12 cellular contexts compared by ENCODE assay signal in genomic region chr20:5621305-5621704, GRCh38. TPM values are rescaled to one million over a fixed set of nuclear protein-coding genes. Genes with fewer than 3 reads are reported as not detected.
DNase-seq lines count a peak whose midpoint lies in the region; ATAC-seq, FAIRE-seq and TF ChIP-seq lines count a peak whose summit lies in the region.
"Had no signal": no experiment of that assay in that cellular context is flagged by ENCODE, and none has a peak within 500 bp of the region (broad histone marks: within the 10 kb centered on the region; RNA-seq: fewer than 3 reads in every experiment).

No MANE protein-coding gene starts in this region.

- H3K4me3 Mint-ChIP-seq in stimulated activated effector memory CD8-positive, alpha-beta T cell treated with anti-CD3 and anti-CD28 coated beads, Interleukin-12 subunit alpha, Interleukin-12 subunit beta, amount 100 ng/mL, for 72 hours, result no peak overlapping the region
- H3K4me3 Mint-ChIP-seq: activated naive CD4-positive, alpha-beta T cell treated with anti-CD3 and anti-CD28 coated beads, Interleukin-2, amount 10 ng/mL, durations not matched to agents 7 days and 5 days had no signal

- H3K27ac ChIP-seq in hepatocyte, result no peak overlapping the region
- H3K27ac ChIP-seq: BLaER1 had no signal

- no peak for FAIRE-seq in RCC 7860 (lab: Jason Lieb, UNC)

- no peaks in the 10 kb centered on the region for H3K36me3 Mint-ChIP-seq in stimulated activated effector memory CD8-positive, alpha-beta T cell treated with anti-CD3 and anti-CD28 coated beads, Interleukin-12 subunit alpha, Interleukin-12 subunit beta, amount 100 ng/mL, for 72 hours
- H3K36me3 Mint-ChIP-seq: activated naive CD4-positive, alpha-beta T cell treated with anti-CD3 and anti-CD28 coated beads, Interleukin-2, amount 10 ng/mL, durations not matched to agents 7 days and 5 days had no signal

- no peaks in the 10 kb centered on the region for H4K20me1 ChIP-seq in hepatocyte (ENCODE audit: insufficient read depth, poor library complexity, severe bottlenecking)
- H4K20me1 ChIP-seq: BLaER1 had no signal

- H3K27ac Mint-ChIP-seq in stimulated activated effector memory CD8-positive, alpha-beta T cell treated with anti-CD3 and anti-CD28 coated beads, Interleukin-12 subunit alpha, Interleukin-12 subunit beta, amount 100 ng/mL, for 72 hours, result no peak overlapping the region
- H3K27ac Mint-ChIP-seq: activated naive CD4-positive, alpha-beta T cell treated with anti-CD3 and anti-CD28 coated beads, Interleukin-2, amount 10 ng/mL, durations not matched to agents 7 days and 5 days had no signal

- no peaks in the 10 kb centered on the region for H3K9me3 Mint-ChIP-seq in stimulated activated effector memory CD8-positive, alpha-beta T cell treated with anti-CD3 and anti-CD28 coated beads, Interleukin-12 subunit alpha, Interleukin-12 subunit beta, amount 100 ng/mL, for 72 hours
- H3K9me3 Mint-ChIP-seq: activated naive CD4-positive, alpha-beta T cell treated with anti-CD3 and anti-CD28 coated beads, Interleukin-2, amount 10 ng/mL, durations not matched to agents 7 days and 5 days had no signal

- H3K4me2 ChIP-seq in hepatocyte, result no peak overlapping the region
- H3K4me2 ChIP-seq: BLaER1 had no signal

- ATAC-seq in stimulated activated effector memory CD8-positive, alpha-beta T cell treated with anti-CD3 and anti-CD28 coated beads, Interleukin-12 subunit alpha, Interleukin-12 subunit beta, amount 100 ng/mL, for 72 hours, result no peak

- peak; percentile 70 for DNase-seq in COLO829 (ENCODE audit: low spot score)
- peak; percentile 88 for DNase-seq in NCI-H1694 (lab: John Stamatoyannopoulos, UW)
- DNase-seq in SHP77 (lab: John Stamatoyannopoulos, UW), result peak; percentile 95 to 96
- peak; percentile 26 for DNase-seq in hepatocyte (ENCODE audit: low spot score)
- no peak for DNase-seq in stimulated activated effector memory CD8-positive, alpha-beta T cell treated with anti-CD3 and anti-CD28 coated beads, Interleukin-12 subunit alpha, Interleukin-12 subunit beta, amount 100 ng/mL, for 72 hours (ENCODE audit: low spot score in 2 of 2)
- no peak for DNase-seq in SKM-1 (lab: John Stamatoyannopoulos, UW; ENCODE audit: unreplicated experiment)
- no peak for DNase-seq in islet precursor cell
- no peak for DNase-seq in RCC 7860 (ENCODE audit: low spot score)
- DNase-seq: activated naive CD4-positive, alpha-beta T cell treated with anti-CD3 and anti-CD28 coated beads, Interleukin-2, amount 10 ng/mL, durations not matched to agents 7 days and 5 days; NCI-H187; stimulated activated CD4-positive, alpha-beta T cell treated with anti-CD3 and anti-CD28 coated beads, Interleukin-12 subunit alpha, Interleukin-12 subunit beta, amount 100 ng/mL, for 4 hours had no signal

- no peak for TF ChIP-seq CTCF in hepatocyte (IDR thresholded peaks at IDR 0.05; ENCODE audit: poor library complexity)

- H3K4me1 Mint-ChIP-seq in stimulated activated effector memory CD8-positive, alpha-beta T cell treated with anti-CD3 and anti-CD28 coated beads, Interleukin-12 subunit alpha, Interleukin-12 subunit beta, amount 100 ng/mL, for 72 hours, result no peaks in the 10 kb centered on the region

- H3K36me3 ChIP-seq in hepatocyte (replicated peaks; ENCODE audit: insufficient read depth, low read depth), result no peaks in the 10 kb centered on the region
- H3K36me3 ChIP-seq: BLaER1 had no signal

- no peak overlapping the region for H3K4me3 ChIP-seq in hepatocyte
- H3K4me3 ChIP-seq: BLaER1 had no signal

- H3K4me1 ChIP-seq in hepatocyte (ENCODE audit: insufficient read depth), result no peaks in the 10 kb centered on the region

- no peaks in the 10 kb centered on the region for H3K27me3 ChIP-seq in hepatocyte
- H3K27me3 ChIP-seq: BLaER1 had no signal

- H3K79me2 ChIP-seq in hepatocyte, result no peaks in the 10 kb centered on the region

- H2AFZ ChIP-seq in hepatocyte, result no peak overlapping the region

- no peaks in the 10 kb centered on the region for H3K9me2 ChIP-seq in hepatocyte (replicated peaks; ENCODE audit: insufficient read depth)

- WGBS in hepatocyte (ENCODE audit: low lambda C conversion rate, missing lambda C conversion rate), result 80% methylated on average over 4 of the region's 4 CpGs

- H3K9me3 ChIP-seq in hepatocyte (ENCODE audit: low read depth), result no peaks in the 10 kb centered on the region

RNA-seq across cellular contexts. Expression of gene GPCPD1, which starts 10.5 kb away (rescaled TPM):
- total RNA-seq in hepatocyte, result 18.6 and 27.9 TPM in 2 replicates
- 8.8 and 10.6 TPM in 2 replicates for polyA plus RNA-seq in hepatocyte

Comparison
In these comparisons a context has a peak if more than half of its experiments do, and no peak if none do; other contexts are left out.
1. DNase-seq: peak in COLO829 (single experiment), NCI-H1694 (single experiment), SHP77 (2 of 2) and hepatocyte (single experiment); none in stimulated activated effector memory CD8-positive, alpha-beta T cell treated with anti-CD3 and anti-CD28 coated beads, Interleukin-12 subunit alpha, Interleukin-12 subunit beta, amount 100 ng/mL, for 72 hours (0 of 2), SKM-1 (single experiment), islet precursor cell (single experiment) and RCC 7860 (single experiment).